ENCODE assay signal across 11 cellular contexts in the genomic region with DNA sequence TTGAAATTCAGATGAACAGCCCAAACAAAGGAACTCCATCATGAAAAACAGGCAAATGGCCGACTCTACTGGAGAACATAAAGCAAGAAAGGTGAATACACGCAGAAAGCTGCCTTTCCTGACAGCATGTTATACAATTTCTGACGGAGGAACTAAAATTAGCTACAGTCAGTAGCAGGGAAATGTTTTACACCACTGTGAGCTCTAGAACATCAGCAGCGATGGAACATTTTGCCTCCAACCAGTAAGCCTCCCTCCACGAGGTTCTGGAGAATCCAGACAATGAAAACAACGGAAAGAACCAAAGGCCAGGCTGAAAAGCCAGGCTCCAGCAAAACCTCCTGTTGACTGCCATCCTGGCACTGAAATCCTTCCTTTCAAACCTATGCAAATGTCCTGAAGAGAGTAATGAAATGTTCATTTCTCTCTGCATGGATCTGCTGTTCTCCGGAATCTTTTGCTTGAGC.
DNase-seq lines count a peak whose midpoint lies in the region; ATAC-seq and TF ChIP-seq lines count a peak whose summit lies in the region.
"Had no signal": no experiment of that assay in that cellular context is flagged by ENCODE, and none has a peak within 500 bp of the region (broad histone marks: within the 10 kb centered on the region; RNA-seq: fewer than 3 reads in every experiment).

No MANE protein-coding gene starts in this region.

- no peaks in the 10 kb centered on the region for H3K27me3 Mint-ChIP-seq in activated CD4-positive, alpha-beta T cell treated with anti-CD3 and anti-CD28 coated beads for 36 hours
- H3K27me3 Mint-ChIP-seq: naive thymus-derived CD4-positive, alpha-beta T cell had no signal

- CTCF ChIA-PET in activated CD4-positive, alpha-beta T cell treated with anti-CD3 and anti-CD28 coated beads for 36 hours (lab: Charles Lee), result interaction anchor here (1.4 kb wide), 1 partner anchor 132 kb away, joined by 4 read pairs; no protein-coding TSS in a partner anchor

- H3K27ac ChIP-seq in cingulate gyrus (ENCODE audit: low read depth, low read length) (peak overlapping the region; percentile 83), stomach (peak overlapping the region in 3 of 5 donors; percentile 63 to 76 (median 70)), testis (no peak overlapping the region)

- H3K36me3 Mint-ChIP-seq in activated CD4-positive, alpha-beta T cell treated with anti-CD3 and anti-CD28 coated beads for 36 hours (ENCODE audit: low read depth), result peaks cover 80% of the 10 kb centered on the region

- TF ChIP-seq EP300 in stomach (IDR thresholded peaks at IDR 0.05), result peak; percentile 86

- intact Hi-C loops in stomach (cut with DNase I; ENCODE audit: low total_unique reads) (no loop called here), testis (cut with DNase I; ENCODE audit: low total_unique reads) (loop anchor here (10.0 kb wide), 2 partner anchors 51 to 79 kb away; partner anchors contain the start of gene IRF2)
- intact Hi-C loops in activated CD4-positive, alpha-beta T cell treated with anti-CD3 and anti-CD28 coated beads for 36 hours (cut with DNase I, micrococcal nuclease), result no loop called here

- 64 to 86% (median 78%) methylated on average over 7 of the region's 7 CpGs for WGBS in stomach, 5 donors
- WGBS in testis, 2 donors, result 81 to 84% methylated on average over 7 of the region's 7 CpGs

- no peak overlapping the region for H3K4me3 ChIP-seq in stomach
- no peak overlapping the region for H3K4me3 ChIP-seq in testis
- H3K4me3 ChIP-seq: breast epithelium had no signal

- H3K27me3 ChIP-seq in stomach (no peaks in the 10 kb centered on the region), testis (no peaks in the 10 kb centered on the region)
- H3K27me3 ChIP-seq: breast epithelium had no signal

- peaks cover 7 to 66% (median 26%) of the 10 kb centered on the region in 4 donors for H3K4me1 ChIP-seq in stomach
- peaks cover 29% of the 10 kb centered on the region for H3K4me1 ChIP-seq in testis
- H3K4me1 ChIP-seq: breast epithelium had no signal

- TF ChIP-seq POLR2A in stomach (IDR thresholded peaks at IDR 0.05) (no peak), testis (IDR thresholded peaks at IDR 0.05) (no peak)

- ATAC-seq in GM19452 (IDR thresholded peaks at IDR 0.05; ENCODE audit: unreplicated experiment) (peak; percentile 25), HG03135 (IDR thresholded peaks at IDR 0.05; ENCODE audit: unreplicated experiment) (peak; percentile 19)
- ATAC-seq in activated CD4-positive, alpha-beta T cell treated with anti-CD3 and anti-CD28 coated beads for 36 hours, result no peak

- no peaks in the 10 kb centered on the region for H3K9me3 Mint-ChIP-seq in activated CD4-positive, alpha-beta T cell treated with anti-CD3 and anti-CD28 coated beads for 36 hours (ENCODE audit: low read depth)
- H3K9me3 Mint-ChIP-seq: naive thymus-derived CD4-positive, alpha-beta T cell had no signal

- H3K4me3 Mint-ChIP-seq in activated CD4-positive, alpha-beta T cell treated with anti-CD3 and anti-CD28 coated beads for 36 hours, result no peak overlapping the region

- H3K27ac Mint-ChIP-seq in activated CD4-positive, alpha-beta T cell treated with anti-CD3 and anti-CD28 coated beads for 36 hours, result no peak overlapping the region

- H3K9me3 ChIP-seq in stomach (no peaks in the 10 kb centered on the region), testis (no peaks in the 10 kb centered on the region)
- H3K9me3 ChIP-seq: breast epithelium had no signal

- H3K4me1 Mint-ChIP-seq in activated CD4-positive, alpha-beta T cell treated with anti-CD3 and anti-CD28 coated beads for 36 hours, result peaks cover 26% of the 10 kb centered on the region

- DNase-seq in stomach (no peak), testis (no peak), KG1 (lab: John Stamatoyannopoulos, UW) (no peak)
- DNase-seq in activated CD4-positive, alpha-beta T cell treated with anti-CD3 and anti-CD28 coated beads for 36 hours, result no peak
- DNase-seq: GF-D8; MM.1S; naive thymus-derived CD4-positive, alpha-beta T cell had no signal

- H3K36me3 ChIP-seq in stomach, result peaks cover 35 to 97% (median 90%) of the 10 kb centered on the region in 4 donors
- H3K36me3 ChIP-seq in testis (ENCODE audit: low read depth, missing control alignments), result no peaks in the 10 kb centered on the region

- POLR2A ChIA-PET in activated CD4-positive, alpha-beta T cell treated with anti-CD3 and anti-CD28 coated beads for 36 hours (lab: Charles Lee), result no interaction called here

- TF ChIP-seq CTCF in stomach (IDR thresholded peaks at IDR 0.05) (no peak), testis (IDR thresholded peaks at IDR 0.05) (no peak)

Comparison
In these comparisons a context has a peak if more than half of its experiments do, and no peak if none do; other contexts are left out.
1. H3K27ac ChIP-seq: peak in cingulate gyrus (single experiment) and stomach (3 of 5); none in testis (0 of 2).